ENCODE assay signal across 27 cellular contexts in the genomic region with DNA sequence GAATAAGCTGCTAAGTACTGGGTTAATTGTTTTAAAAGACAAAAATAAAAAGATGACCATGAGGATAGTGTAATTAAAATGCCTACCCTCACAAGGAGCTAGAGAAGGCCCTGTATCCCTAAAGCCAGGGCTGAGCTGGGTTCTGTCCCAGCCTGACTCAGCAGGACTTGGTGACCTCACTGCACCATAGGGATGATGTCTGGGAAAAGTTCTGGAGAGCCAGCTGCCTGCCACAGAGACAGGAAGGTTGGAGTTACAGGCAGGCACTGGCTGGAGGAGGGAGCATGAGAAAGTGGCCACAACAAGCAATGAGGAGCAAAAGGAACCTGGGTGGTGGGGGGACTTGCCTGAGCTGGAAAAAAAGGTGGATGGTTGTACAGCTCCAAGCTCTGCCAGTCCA. TPM values are rescaled to one million over a fixed set of nuclear protein-coding genes. Genes with fewer than 3 reads are reported as not detected.
"Had no signal": no experiment of that assay in that cellular context is flagged by ENCODE, and none has a peak within 500 bp of the region (broad histone marks: within the 10 kb centered on the region; RNA-seq: fewer than 3 reads in every experiment).

No MANE protein-coding gene starts in this region.

- H3K36me3 ChIP-seq: ascending aorta, brain microvascular endothelial cell had no signal

- H3K9me3 ChIP-seq: ascending aorta had no signal

- ATAC-seq: activated naive CD4-positive, alpha-beta T cell treated with anti-CD3 and anti-CD28 coated beads, Interleukin-2, amount 50 U/mL, for 72 hours; activated naive CD8-positive, alpha-beta T cell treated with anti-CD3 and anti-CD28 coated beads, Interleukin-2, amount 50 U/mL, for 24 hours; activated T-cell treated with anti-CD3 and anti-CD28 coated beads, Interleukin-2, amount 50 U/mL, for 4 hours; T-helper 17 cell had no signal

- H3K4me3 Mint-ChIP-seq: activated B cell treated with CpG ODN at 0.5 μM for 24 hours; activated CD4-positive, alpha-beta T cell treated with anti-CD3 and anti-CD28 coated beads, Interleukin-2, amount 10 ng/mL, durations not matched to agents 24 days and 14 days; activated naive CD8-positive, alpha-beta T cell treated with anti-CD3 and anti-CD28 coated beads, Interleukin-2, amount 50 U/mL, for 24 hours; activated T-cell treated with anti-CD3 and anti-CD28 coated beads, Interleukin-2, amount 50 U/mL, for 4 hours; T-helper 17 cell had no signal

- H3K4me1 Mint-ChIP-seq: activated B cell treated with CpG ODN at 0.5 μM for 24 hours; activated CD4-positive, alpha-beta T cell treated with anti-CD3 and anti-CD28 coated beads, Interleukin-2, amount 10 ng/mL, durations not matched to agents 24 days and 14 days; activated naive CD8-positive, alpha-beta T cell treated with anti-CD3 and anti-CD28 coated beads, Interleukin-2, amount 50 U/mL, for 24 hours; T-helper 17 cell had no signal

- DNase-seq: activated B cell treated with CpG ODN at 0.5 μM for 24 hours; activated CD4-positive, alpha-beta T cell treated with anti-CD3 and anti-CD28 coated beads for 1 hour; activated CD4-positive, alpha-beta T cell treated with anti-CD3 and anti-CD28 coated beads, Interleukin-2, amount 10 ng/mL, durations not matched to agents 24 days and 14 days; activated CD4-positive, alpha-beta T cell treated with anti-CD3 and anti-CD28 coated beads, Interleukin-2, amount 50 U/mL, for 48 hours; activated CD8-positive, alpha-beta memory T cell treated with anti-CD3 and anti-CD28 coated beads for 24 hours; activated effector memory CD4-positive, alpha-beta T cell treated with anti-CD3 and anti-CD28 coated beads, Interleukin-2, amount 50 U/mL, for 16 hours; activated naive CD4-positive, alpha-beta T cell treated with Interleukin-2 at 50 U/mL for 16 hours; activated naive CD8-positive, alpha-beta T cell treated with anti-CD3 and anti-CD28 coated beads, Interleukin-2, amount 50 U/mL, for 24 hours; activated T-cell treated with anti-CD3 and anti-CD28 coated beads, Interleukin-2, amount 50 U/mL, for 4 hours; amniotic stem cell; brain microvascular endothelial cell; caudate nucleus; MM.1S; NCI-H1048; NCI-H146; NCI-H187 treated with DMSO at 0.1 percent for 48 hours; NCI-H2081 treated with DMSO at 0.1 percent for 48 hours; NCI-H446 treated with DMSO at 0.1 percent for 48 hours; NCI-H524 treated with DMSO at 0.1 percent for 48 hours; NCI-H748 treated with DMSO at 0.1 percent for 48 hours; SIG-M5; T-helper 17 cell; T-helper 9 cell had no signal

- H3K27ac ChIP-seq: ascending aorta, brain microvascular endothelial cell had no signal

- H3K4me3 ChIP-seq: ascending aorta had no signal

- H3K36me3 Mint-ChIP-seq: activated naive CD4-positive, alpha-beta T cell treated with anti-CD3 and anti-CD28 coated beads, Interleukin-2, amount 50 U/mL, for 72 hours had no signal

- H3K4me1 ChIP-seq: ascending aorta had no signal

- H3K27ac Mint-ChIP-seq: activated B cell treated with CpG ODN at 0.5 μM for 24 hours; activated CD4-positive, alpha-beta T cell treated with anti-CD3 and anti-CD28 coated beads, Interleukin-2, amount 10 ng/mL, durations not matched to agents 24 days and 14 days; activated naive CD4-positive, alpha-beta T cell treated with anti-CD3 and anti-CD28 coated beads, Interleukin-2, amount 50 U/mL, for 72 hours; activated naive CD8-positive, alpha-beta T cell treated with anti-CD3 and anti-CD28 coated beads, Interleukin-2, amount 50 U/mL, for 24 hours; T-helper 17 cell had no signal

- H3K27me3 ChIP-seq: ascending aorta, brain microvascular endothelial cell had no signal

- H3K9me3 Mint-ChIP-seq: activated B cell treated with CpG ODN at 0.5 μM for 24 hours; activated CD4-positive, alpha-beta T cell treated with anti-CD3 and anti-CD28 coated beads, Interleukin-2, amount 10 ng/mL, durations not matched to agents 24 days and 14 days; activated naive CD4-positive, alpha-beta T cell treated with anti-CD3 and anti-CD28 coated beads, Interleukin-2, amount 50 U/mL, for 72 hours; activated naive CD8-positive, alpha-beta T cell treated with anti-CD3 and anti-CD28 coated beads, Interleukin-2, amount 50 U/mL, for 24 hours; activated T-cell treated with anti-CD3 and anti-CD28 coated beads, Interleukin-2, amount 50 U/mL, for 4 hours had no signal

RNA-seq across cellular contexts. Expression of gene TNR, which starts 5.7 kb away (rescaled TPM):
- total RNA-seq: activated naive CD4-positive, alpha-beta T cell treated with anti-CD3 and anti-CD28 coated beads, Interleukin-2, amount 50 U/mL, for 72 hours; activated T-cell treated with anti-CD3 and anti-CD28 coated beads, Interleukin-2, amount 50 U/mL, for 4 hours; ascending aorta; OCI-LY7; RPMI7951 had no signal
